11 cellular contexts compared by ENCODE assay signal in the genomic region with DNA sequence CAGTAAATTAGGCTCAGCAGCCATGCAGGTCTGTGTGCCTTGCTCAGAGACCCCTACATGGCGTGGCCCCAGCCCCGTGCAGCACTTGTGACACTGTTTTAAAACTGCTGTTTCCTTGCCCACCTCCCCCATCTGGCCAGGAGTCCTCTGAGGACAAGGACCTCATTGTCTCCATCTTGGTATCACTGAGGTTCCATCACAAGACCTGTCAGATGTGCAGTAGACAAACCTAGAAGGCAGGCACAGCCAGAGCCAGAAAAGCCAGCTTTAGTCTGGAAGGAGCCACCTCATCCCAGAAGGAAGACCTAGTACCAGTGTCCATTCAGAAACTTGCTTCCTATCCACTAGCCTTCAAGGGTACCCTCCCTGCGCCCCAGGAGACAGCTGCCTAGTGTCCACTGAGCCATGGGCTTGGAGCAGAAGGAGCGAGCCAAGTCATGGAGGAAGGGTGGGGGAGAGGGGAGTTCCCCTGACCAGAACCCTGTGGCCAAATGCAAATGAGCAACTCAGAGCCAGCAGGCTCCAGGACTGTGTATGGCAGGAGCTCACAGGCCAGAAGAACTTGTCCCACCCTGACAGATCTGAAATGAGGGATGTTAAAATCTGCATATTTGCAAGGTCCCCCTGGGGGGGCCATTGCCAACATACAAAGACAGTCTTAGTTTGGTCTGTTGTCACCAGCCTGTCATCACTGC.
DNase-seq lines count a peak whose midpoint lies in the region; ATAC-seq and TF ChIP-seq lines count a peak whose summit lies in the region.
"Had no signal": no experiment of that assay in that cellular context is flagged by ENCODE, and none has a peak within 500 bp of the region (broad histone marks: within the 10 kb centered on the region; RNA-seq: fewer than 3 reads in every experiment).

No MANE protein-coding gene starts in this region.

- H3K27me3 ChIP-seq in heart left ventricle (no peaks in the 10 kb centered on the region), dorsolateral prefrontal cortex (no peaks in the 10 kb centered on the region)

- TF ChIP-seq CTCF in heart left ventricle (IDR thresholded peaks at IDR 0.05) (no peak), dorsolateral prefrontal cortex (IDR thresholded peaks at IDR 0.05 in 54 of 56, conservative IDR thresholded peaks at IDR 0.05 in 2 of 56; ENCODE audit: low read depth in 1 of 56, partially characterized antibody in 56 of 56) (no peak), type B pancreatic cell (conservative IDR thresholded peaks at IDR 0.05) (no peak)

- H3K27me3 Mint-ChIP-seq in type B pancreatic cell, result no peaks in the 10 kb centered on the region

- intact Hi-C loops in heart left ventricle (cut with DNase I) (loop anchor here in 1 of 10 donors (5.0 kb wide), 1 partner anchor 67 kb away; no protein-coding TSS in a partner anchor), Right ventricle myocardium superior (cut with DNase I) (no loop called here), dorsolateral prefrontal cortex (cut with DNase I) (no loop called here)

- peak overlapping the region; percentile 34 for H3K27ac Mint-ChIP-seq in type B pancreatic cell

- no peaks in the 10 kb centered on the region for H3K9me3 ChIP-seq in heart left ventricle
- H3K9me3 ChIP-seq: neutrophil, thoracic aorta had no signal

- H3K4me3 Mint-ChIP-seq in type B pancreatic cell, result no peak overlapping the region

- TF ChIP-seq POLR2A in heart left ventricle (IDR thresholded peaks at IDR 0.05), result no peak

- H3K4me3 ChIP-seq in heart left ventricle (no peak overlapping the region), dorsolateral prefrontal cortex (peak overlapping the region in 1 of 59 donors; percentile 38)
- H3K4me3 ChIP-seq: coronary artery, thoracic aorta had no signal

- ATAC-seq in heart left ventricle (peak in 1 of 4 donors; percentile 2), Right ventricle myocardium superior (ENCODE audit: poor library complexity) (no peak), HG03039 (IDR thresholded peaks at IDR 0.05; ENCODE audit: unreplicated experiment) (peak; percentile 65), HG02970 (IDR thresholded peaks at IDR 0.05; ENCODE audit: low FRiP score, unreplicated experiment) (no peak)

- WGBS in heart left ventricle, 4 donors, result 74 to 88% (median 85%) methylated on average over 4 of the region's 4 CpGs

- H3K27ac ChIP-seq in heart left ventricle (peak overlapping the region in 8 of 12 donors; percentile 68 to 89 (median 80)), dorsolateral prefrontal cortex (peak overlapping the region in 54 of 59 donors; percentile 3 to 91 (median 80))
- H3K27ac ChIP-seq: neutrophil, thoracic aorta had no signal

- peaks cover 27% of the 10 kb centered on the region for H3K4me1 Mint-ChIP-seq in type B pancreatic cell (ENCODE audit: unreplicated experiment)

- H3K4me1 ChIP-seq in heart left ventricle, result peaks cover 0 to 44% (median 28%) of the 10 kb centered on the region in 12 donors

- DNase-seq in heart left ventricle (no peak), Right ventricle myocardium superior (no peak), dorsolateral prefrontal cortex (no peak), type B pancreatic cell (ENCODE audit: extremely low spot score, unreplicated experiment) (no peak), dermis blood vessel endothelial cell (no peak), NCI-H82 treated with DMSO at 0.1 percent for 48 hours (lab: John Stamatoyannopoulos, UW; ENCODE audit: unreplicated experiment) (no peak)

- no peaks in the 10 kb centered on the region for H3K36me3 ChIP-seq in heart left ventricle
- H3K36me3 ChIP-seq: neutrophil, thoracic aorta had no signal

- no peaks in the 10 kb centered on the region for H3K9me3 Mint-ChIP-seq in type B pancreatic cell

- H3K36me3 Mint-ChIP-seq in type B pancreatic cell, result no peaks in the 10 kb centered on the region
